9 cellular contexts compared by ENCODE assay signal in the genomic region with DNA sequence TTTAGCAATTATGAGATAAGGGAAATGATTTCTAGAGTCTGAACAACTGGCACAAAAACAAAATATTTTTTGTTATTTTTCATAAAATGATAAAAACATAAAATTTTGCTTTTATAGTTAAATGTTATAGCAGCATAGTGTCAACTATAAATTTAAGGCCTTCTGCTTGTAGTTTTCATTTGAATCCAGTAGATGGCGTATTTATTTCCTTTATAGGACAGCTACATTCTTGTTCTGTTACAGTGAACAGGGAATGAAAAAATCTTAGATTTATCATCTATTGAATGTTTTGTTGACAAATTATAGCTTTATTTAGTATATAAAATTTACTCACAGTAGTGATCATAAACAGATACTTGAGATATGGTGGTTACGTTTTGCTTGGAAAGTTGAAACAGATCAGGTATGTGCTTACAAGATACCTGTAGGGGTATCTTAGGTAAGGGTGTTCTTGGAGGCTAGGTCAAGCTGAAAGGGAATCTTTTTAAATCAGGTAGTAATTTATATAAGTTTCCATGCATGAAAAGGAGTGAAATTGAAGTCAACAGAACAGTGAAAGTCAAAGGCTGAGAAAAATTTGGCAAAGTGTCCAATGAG.
DNase-seq lines count a peak whose midpoint lies in the region; ATAC-seq and TF ChIP-seq lines count a peak whose summit lies in the region.
"Had no signal": no experiment of that assay in that cellular context is flagged by ENCODE, and none has a peak within 500 bp of the region (broad histone marks: within the 10 kb centered on the region; RNA-seq: fewer than 3 reads in every experiment).

No MANE protein-coding gene starts in this region.

- H3K9me3 Mint-ChIP-seq in CD8-positive, alpha-beta T cell, result no peaks in the 10 kb centered on the region
- H3K9me3 Mint-ChIP-seq: memory B cell had no signal

- no peak for TF ChIP-seq EP300 in gastroesophageal sphincter (IDR thresholded peaks at IDR 0.05)

- no peaks in the 10 kb centered on the region for H3K4me1 ChIP-seq in CD8-positive, alpha-beta T cell (ENCODE audit: insufficient read depth, low read length)
- H3K4me1 ChIP-seq in gastroesophageal sphincter, result no peaks in the 10 kb centered on the region

- no peaks in the 10 kb centered on the region for H3K9me3 ChIP-seq in CD8-positive, alpha-beta T cell (ENCODE audit: low read length)
- H3K9me3 ChIP-seq in gastroesophageal sphincter, result no peaks in the 10 kb centered on the region

- peak; percentile 43 for TF ChIP-seq CTCF in CD8-positive, alpha-beta T cell (IDR thresholded peaks at IDR 0.05)
- TF ChIP-seq CTCF in gastroesophageal sphincter (IDR thresholded peaks at IDR 0.05), result peak in 3 of 4 experiments; percentile 20 to 47 (median 21)

- no peak for ATAC-seq in CD8-positive, alpha-beta T cell
- ATAC-seq in GM19452 (IDR thresholded peaks at IDR 0.05; ENCODE audit: unreplicated experiment) (peak; percentile 81), HG03520 (IDR thresholded peaks at IDR 0.05; ENCODE audit: unreplicated experiment) (peak; percentile 78), gastroesophageal sphincter (no peak)

- no peak overlapping the region for H3K4me3 ChIP-seq in CD8-positive, alpha-beta T cell (ENCODE audit: low read depth, low read length)
- no peak overlapping the region for H3K4me3 ChIP-seq in gastroesophageal sphincter

- no peak overlapping the region for H3K4me3 Mint-ChIP-seq in CD8-positive, alpha-beta T cell
- H3K4me3 Mint-ChIP-seq: memory B cell had no signal

- no peaks in the 10 kb centered on the region for H3K4me1 Mint-ChIP-seq in CD8-positive, alpha-beta T cell (ENCODE audit: low read depth)
- H3K4me1 Mint-ChIP-seq: memory B cell had no signal

- DNase-seq in CD8-positive, alpha-beta T cell, result no peak
- DNase-seq in SHP77 treated with DMSO at 0.1 percent for 48 hours (lab: John Stamatoyannopoulos, UW) (peak; percentile 45), C1 segment of cervical spinal cord (lab: John Stamatoyannopoulos, UW) (no peak), ecto neural progenitor cell (ENCODE audit: low spot score) (no peak)
- no peak for DNase-seq in stimulated activated naive CD4-positive, alpha-beta T cell treated with Interleukin-2 at 50 U/mL for 16 hours (lab: John Stamatoyannopoulos, UW)

- H3K27ac Mint-ChIP-seq in CD8-positive, alpha-beta T cell, result no peak overlapping the region
- H3K27ac Mint-ChIP-seq: memory B cell had no signal

- no peaks in the 10 kb centered on the region for H3K36me3 Mint-ChIP-seq in CD8-positive, alpha-beta T cell
- H3K36me3 Mint-ChIP-seq: memory B cell had no signal

- no peaks in the 10 kb centered on the region for H3K27me3 ChIP-seq in CD8-positive, alpha-beta T cell (ENCODE audit: insufficient read depth, low read length)
- H3K27me3 ChIP-seq in gastroesophageal sphincter, result no peaks in the 10 kb centered on the region

- peaks cover 2% of the 10 kb centered on the region for H3K27me3 Mint-ChIP-seq in CD8-positive, alpha-beta T cell (ENCODE audit: low read depth)
- H3K27me3 Mint-ChIP-seq: memory B cell had no signal

- TF ChIP-seq POLR2A in gastroesophageal sphincter (IDR thresholded peaks at IDR 0.05), result no peak

- 10 to 21% methylated on average over 1 to 2 of the region's 2 CpGs for WGBS in gastroesophageal sphincter (ENCODE audit: low coverage in 1 of 2), 2 donors

- no peaks in the 10 kb centered on the region for H3K36me3 ChIP-seq in CD8-positive, alpha-beta T cell (ENCODE audit: insufficient read depth, low read length)
- H3K36me3 ChIP-seq in gastroesophageal sphincter, result no peaks in the 10 kb centered on the region

- POLR2A ChIA-PET in CD8-positive, alpha-beta T cell (lab: Charles Lee), result no interaction called here

- H3K27ac ChIP-seq in CD8-positive, alpha-beta T cell (ENCODE audit: low read depth, low read length), result no peak overlapping the region
- no peak overlapping the region for H3K27ac ChIP-seq in gastroesophageal sphincter

- intact Hi-C loops in CD8-positive, alpha-beta T cell (cut with DNase I, micrococcal nuclease), result no loop called here

- CTCF ChIA-PET in CD8-positive, alpha-beta T cell (lab: Charles Lee), result interaction anchor here (1.2 kb wide), 1 partner anchor 12 kb away, joined by 4 read pairs; no protein-coding TSS in a partner anchor

Comparison
In these comparisons a context has a peak if more than half of its experiments do, and no peak if none do; other contexts are left out.
1. ATAC-seq: peak in GM19452 (single experiment) and HG03520 (single experiment); none in CD8-positive, alpha-beta T cell (single experiment) and gastroesophageal sphincter (single experiment).